ENCODE assay signal across 13 cellular contexts in genomic region chr3:125313060-125313635, GRCh38.
A peak's percentile ranks its signal among the peaks of the same experiment; 100 is the strongest.
DNase-seq lines count a peak whose midpoint lies in the region; ATAC-seq and TF ChIP-seq lines count a peak whose summit lies in the region.
"Had no signal": no experiment of that assay in that cellular context is flagged by ENCODE, and none has a peak within 500 bp of the region (broad histone marks: within the 10 kb centered on the region; RNA-seq: fewer than 3 reads in every experiment).

No MANE protein-coding gene starts in this region.

- 91% methylated on average over 6 of the region's 6 CpGs for WGBS in suprapubic skin

- H3K36me3 Mint-ChIP-seq in activated naive CD8-positive, alpha-beta T cell = peaks cover 29% of the 10 kb centered on the region

- no peaks in the 10 kb centered on the region for H3K27me3 Mint-ChIP-seq in activated naive CD8-positive, alpha-beta T cell
- H3K27me3 Mint-ChIP-seq: natural killer cell treated with Interleukin-12 subunit alpha and Interleukin-12 subunit beta and Interleukin-15 and Interleukin-18, amount 100 ng/mL, for 72 hours had no signal

- H3K4me1 Mint-ChIP-seq in activated naive CD8-positive, alpha-beta T cell (ENCODE audit: low read depth) = peaks cover 55% of the 10 kb centered on the region

- no peak for TF ChIP-seq EP300 in suprapubic skin (IDR thresholded peaks at IDR 0.05)

- peaks cover 20% of the 10 kb centered on the region for H3K36me3 ChIP-seq in suprapubic skin
- H3K36me3 ChIP-seq: uterus had no signal

- H3K9me3 ChIP-seq in suprapubic skin = no peaks in the 10 kb centered on the region
- H3K9me3 ChIP-seq: uterus had no signal

- H3K4me1 ChIP-seq in suprapubic skin = no peaks in the 10 kb centered on the region

- H3K4me3 ChIP-seq in AG10803 (ENCODE audit: low read length) (no peak overlapping the region), suprapubic skin (no peak overlapping the region)
- H3K4me3 ChIP-seq: skin epidermis, uterus had no signal

- TF ChIP-seq CTCF in AG10803 (conservative IDR thresholded peaks at IDR 0.05; ENCODE audit: low read length) (no peak), suprapubic skin (IDR thresholded peaks at IDR 0.05) (no peak)

- peaks cover 7% of the 10 kb centered on the region for H3K9me3 Mint-ChIP-seq in activated naive CD8-positive, alpha-beta T cell (ENCODE audit: low read depth)
- H3K9me3 Mint-ChIP-seq: natural killer cell treated with Interleukin-12 subunit alpha and Interleukin-12 subunit beta and Interleukin-15 and Interleukin-18, amount 100 ng/mL, for 72 hours had no signal

- no peak overlapping the region for H3K27ac ChIP-seq in suprapubic skin
- H3K27ac ChIP-seq: epithelial cell of prostate, skin epidermis, uterus had no signal

- H3K27me3 ChIP-seq in suprapubic skin = no peaks in the 10 kb centered on the region
- H3K27me3 ChIP-seq: uterus had no signal

- TF ChIP-seq POLR2A in suprapubic skin (IDR thresholded peaks at IDR 0.05) = no peak

- ATAC-seq in HG03521 (IDR thresholded peaks at IDR 0.05; ENCODE audit: unreplicated experiment) (no peak), GM19467 (IDR thresholded peaks at IDR 0.05; ENCODE audit: unreplicated experiment) (no peak)

- peak overlapping the region; percentile 3 for H3K4me3 Mint-ChIP-seq in activated naive CD8-positive, alpha-beta T cell
- H3K4me3 Mint-ChIP-seq: natural killer cell treated with Interleukin-12 subunit alpha and Interleukin-12 subunit beta and Interleukin-15 and Interleukin-18, amount 100 ng/mL, for 72 hours had no signal

- peak; percentile 50 for DNase-seq in AG10803 (ENCODE audit: low read depth)
- DNase-seq in GM03348 (ENCODE audit: low spot score) = peak; percentile 7
- DNase-seq in iris pigment epithelial cell (ENCODE audit: low read depth) = peak; percentile 65
- DNase-seq in NCI-H2171 treated with DMSO at 0.1 percent for 48 hours (lab: John Stamatoyannopoulos, UW) = no peak
- DNase-seq in suprapubic skin (ENCODE audit: low spot score in 2 of 2) = no peak
- DNase-seq: NCI-H748 treated with DMSO at 0.1 percent for 48 hours, uterus had no signal

- H3K27ac Mint-ChIP-seq in activated naive CD8-positive, alpha-beta T cell = peak overlapping the region; percentile 77

Comparison
In these comparisons a context has a peak if more than half of its experiments do, and no peak if none do; other contexts are left out.
1. DNase-seq: peak in AG10803 (single experiment), GM03348 (single experiment) and iris pigment epithelial cell (single experiment); none in NCI-H2171 treated with DMSO at 0.1 percent for 48 hours (single experiment) and suprapubic skin (0 of 2).